21 cellular contexts compared by ENCODE assay signal in genomic region chr12:56454557-56454956, GRCh38. TPM values are rescaled to one million over a fixed set of nuclear protein-coding genes. Genes with fewer than 3 reads are reported as not detected.
"Had no signal": no experiment of that assay in that cellular context is flagged by ENCODE, and none has a peak within 500 bp of the region (broad histone marks: within the 10 kb centered on the region; RNA-seq: fewer than 3 reads in every experiment).

MIP (minus strand) TSS chr12:56454657; CDS start chr12:56454613, 44 bp downstream.

- DNase-seq: KBM-7, MV-4-11, NCI-H1048, NCI-H1105, NCI-H1436 treated with DMSO at 0.1 percent for 48 hours, NCI-H1694, NCI-H1930, NCI-H2081, NCI-H2227 treated with DMSO at 0.1 percent for 48 hours, NCI-H526 treated with DMSO at 0.1 percent for 48 hours, NCI-H774, Right ventricle myocardium superior, RPMI8226, SIG-M5 had no signal

- H3K27me3 ChIP-seq: SJSA1 had no signal

- H3K27ac ChIP-seq: SJSA1, SK-N-MC had no signal

- H3K9me3 ChIP-seq: SJSA1 had no signal

- FAIRE-seq: RCC 7860 had no signal

- H3K4me3 ChIP-seq: SJSA1, SK-N-MC had no signal

- H3K27me3 Mint-ChIP-seq: IgD-negative memory B cell had no signal

- H3K36me3 ChIP-seq: SJSA1 had no signal

- H3K9me3 Mint-ChIP-seq: IgD-negative memory B cell had no signal

RNA-seq across cellular contexts. Expression of gene MIP, which starts in this region (rescaled TPM):
- total RNA-seq: LHCN-M2, MCF 10A, NCI-H460, Right ventricle myocardium superior had no signal
- polyA plus RNA-seq: IgD-negative memory B cell had no signal
